In the genomic region with DNA sequence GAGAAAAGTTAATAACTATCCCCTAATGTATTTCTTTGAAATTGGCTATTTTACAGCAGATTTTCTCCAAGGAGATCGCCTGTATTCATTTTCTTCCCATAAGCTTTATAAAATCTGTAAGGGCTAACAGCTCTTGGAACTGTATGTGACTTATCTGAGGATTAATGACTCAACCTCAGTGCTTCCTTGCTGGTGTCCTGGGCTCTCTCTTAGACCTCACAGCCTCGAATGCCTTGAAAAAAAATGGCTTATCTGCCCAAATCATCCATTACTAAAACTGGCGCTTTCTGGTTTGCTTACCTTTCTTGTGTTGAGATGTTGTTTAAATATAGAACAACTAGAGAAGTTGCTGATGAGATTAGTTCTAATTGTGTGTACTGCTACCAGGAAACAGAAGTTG, we compare ENCODE assay signal across 23 cellular contexts.
"Had no signal": no experiment of that assay in that cellular context is flagged by ENCODE, and none has a peak within 500 bp of the region (broad histone marks: within the 10 kb centered on the region; RNA-seq: fewer than 3 reads in every experiment).

No MANE protein-coding gene starts in this region.

- H3K4me1 ChIP-seq: adrenal gland, ascending aorta, esophagus muscularis mucosa, gastrocnemius medialis, sigmoid colon, suprapubic skin, tibial artery, upper lobe of right lung had no signal

- H3K27me3 ChIP-seq: adrenal gland, ascending aorta, esophagus muscularis mucosa, gastrocnemius medialis, ovary, sigmoid colon, suprapubic skin, tibial artery, upper lobe of right lung had no signal

- H3K4me3 ChIP-seq: adrenal gland, ascending aorta, esophagus muscularis mucosa, gastrocnemius medialis, ovary, sigmoid colon, suprapubic skin, tibial artery, upper lobe of right lung had no signal

- H3K27ac ChIP-seq: adrenal gland, ascending aorta, esophagus muscularis mucosa, gastrocnemius medialis, ovary, sigmoid colon, suprapubic skin, tibial artery, upper lobe of right lung, VCaP had no signal

- ATAC-seq: gastrocnemius medialis; left colon; naive thymus-derived CD4-positive, alpha-beta T cell; upper lobe of right lung had no signal

- DNase-seq: activated CD4-positive, alpha-beta T cell treated with anti-CD3 and anti-CD28 coated beads for 4 hours; activated CD4-positive, alpha-beta T cell treated with anti-CD3 and anti-CD28 coated beads, Interleukin-2, amount 50 U/mL, for 4 hours; activated effector memory CD4-positive, alpha-beta T cell treated with Interleukin-2 at 50 U/mL for 16 hours; activated naive CD4-positive, alpha-beta T cell treated with anti-CD3 and anti-CD28 coated beads for 36 hours; activated naive CD8-positive, alpha-beta T cell treated with anti-CD3 and anti-CD28 coated beads for 36 hours; adrenal gland; central memory CD4-positive, alpha-beta T cell; gastrocnemius medialis; glutamatergic neuron; left colon; naive thymus-derived CD4-positive, alpha-beta T cell; ovary; retina; sigmoid colon; stimulated activated CD4-positive, alpha-beta T cell treated with anti-CD3 and anti-CD28 coated beads, Interleukin-15, amount 100 ng/mL, for 24 hours; stimulated activated naive CD4-positive, alpha-beta T cell; T-helper 9 cell; tibial artery; upper lobe of right lung had no signal

- H3K9me3 ChIP-seq: adrenal gland, ascending aorta, esophagus muscularis mucosa, gastrocnemius medialis, ovary, sigmoid colon, suprapubic skin, tibial artery, upper lobe of right lung had no signal

- H3K36me3 ChIP-seq: adrenal gland, ascending aorta, esophagus muscularis mucosa, gastrocnemius medialis, ovary, sigmoid colon, suprapubic skin, tibial artery, upper lobe of right lung had no signal
